Comparison of ENCODE assay signal across 14 cellular contexts in the genomic region with DNA sequence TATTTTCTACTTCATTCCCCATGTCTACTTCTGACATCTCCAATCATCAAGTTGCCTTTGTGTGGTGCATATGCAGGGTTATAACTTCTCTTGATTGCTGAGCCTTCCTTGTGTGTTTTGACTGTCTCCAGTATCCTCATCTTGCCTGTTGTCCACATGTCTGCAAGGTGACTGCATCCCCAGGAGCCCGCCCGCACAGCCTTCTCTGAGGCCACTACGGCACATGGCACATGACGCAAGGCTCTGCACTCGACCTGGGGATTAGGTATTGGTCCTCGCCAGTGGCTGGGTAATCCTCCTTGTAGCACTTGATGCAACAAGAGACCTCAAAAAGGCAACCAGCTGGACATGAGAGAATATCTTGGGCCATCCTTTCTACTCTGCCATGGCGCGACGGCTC.
DNase-seq lines count a peak whose midpoint lies in the region; ATAC-seq and TF ChIP-seq lines count a peak whose summit lies in the region.
"Had no signal": no experiment of that assay in that cellular context is flagged by ENCODE, and none has a peak within 500 bp of the region (broad histone marks: within the 10 kb centered on the region; RNA-seq: fewer than 3 reads in every experiment).

No MANE protein-coding gene starts in this region.

- H3K9me3 Mint-ChIP-seq in progenitor cell of endocrine pancreas (ENCODE audit: low read depth): no peaks in the 10 kb centered on the region
- H3K9me3 Mint-ChIP-seq: CD4-positive, alpha-beta T cell; H9 had no signal

- H3K27me3 Mint-ChIP-seq in progenitor cell of endocrine pancreas: no peaks in the 10 kb centered on the region

- DNase-seq in NCI-H82 (lab: John Stamatoyannopoulos, UW) (peak; percentile 15), NCI-H82 treated with DMSO at 0.1 percent for 48 hours (lab: John Stamatoyannopoulos, UW; ENCODE audit: unreplicated experiment) (no peak), left ventricle myocardium superior (peak; percentile 32), cardiac septum (ENCODE audit: low spot score) (no peak), progenitor cell of endocrine pancreas (ENCODE audit: low spot score, unreplicated experiment) (no peak), glomerular visceral epithelial cell (ENCODE audit: extremely low spot score) (no peak), SK-N-DZ (ENCODE audit: low spot score) (no peak)
- DNase-seq: AML-193; Caco-2; CD4-positive, alpha-beta T cell; GOT3; H9 had no signal

- intact Hi-C loops in left ventricle myocardium superior (cut with micrococcal nuclease) (no loop called here), cardiac septum (cut with DNase I) (no loop called here)

- peak overlapping the region; percentile 25 for H3K27ac Mint-ChIP-seq in progenitor cell of endocrine pancreas
- H3K27ac Mint-ChIP-seq: CD4-positive, alpha-beta T cell had no signal

- TF ChIP-seq CTCF in progenitor cell of endocrine pancreas (IDR thresholded peaks at IDR 0.05; ENCODE audit: unreplicated experiment): no peak

- peaks cover 12% of the 10 kb centered on the region for H3K36me3 Mint-ChIP-seq in progenitor cell of endocrine pancreas (ENCODE audit: insufficient read depth)

- no peak overlapping the region for H3K4me3 Mint-ChIP-seq in progenitor cell of endocrine pancreas (ENCODE audit: low read depth)
- H3K4me3 Mint-ChIP-seq: CD4-positive, alpha-beta T cell; H9 had no signal

- no peaks in the 10 kb centered on the region for H3K4me1 Mint-ChIP-seq in progenitor cell of endocrine pancreas (ENCODE audit: low read depth)

- ATAC-seq in left ventricle myocardium superior (peak; percentile 46), GM21717 (IDR thresholded peaks at IDR 0.05; ENCODE audit: unreplicated experiment) (no peak)
- ATAC-seq: A549 had no signal

Comparison
In these comparisons a context has a peak if more than half of its experiments do, and no peak if none do; other contexts are left out.
1. DNase-seq: peak in NCI-H82 (single experiment) and left ventricle myocardium superior (single experiment); none in NCI-H82 treated with DMSO at 0.1 percent for 48 hours (single experiment), cardiac septum (single experiment), progenitor cell of endocrine pancreas (single experiment), glomerular visceral epithelial cell (single experiment) and SK-N-DZ (single experiment).